11 cellular contexts compared by ENCODE assay signal in the genomic region with DNA sequence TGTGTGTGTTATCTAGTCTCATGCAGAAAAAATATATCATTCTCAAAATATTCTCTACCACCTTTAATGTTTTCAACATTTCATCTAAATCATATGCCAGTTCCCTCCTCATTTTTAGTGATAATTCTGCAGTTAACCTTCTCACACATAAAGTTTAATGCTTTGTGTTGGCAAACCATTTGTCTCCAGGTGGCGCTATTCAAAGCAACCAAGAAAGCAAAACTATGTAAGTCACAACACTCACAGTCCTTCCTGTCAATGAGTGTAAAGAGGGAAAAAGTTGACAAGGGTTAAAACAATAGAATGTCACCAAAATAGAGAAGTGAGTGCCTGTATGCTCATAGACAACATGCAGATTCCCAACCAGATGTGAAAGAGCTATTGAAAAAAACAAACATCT.
DNase-seq lines count a peak whose midpoint lies in the region; ATAC-seq and TF ChIP-seq lines count a peak whose summit lies in the region.
"Had no signal": no experiment of that assay in that cellular context is flagged by ENCODE, and none has a peak within 500 bp of the region (broad histone marks: within the 10 kb centered on the region; RNA-seq: fewer than 3 reads in every experiment).

No MANE protein-coding gene starts in this region.

- no peak overlapping the region for H3K4me3 Mint-ChIP-seq in nephron progenitor cell

- H3K9me3 Mint-ChIP-seq in nephron progenitor cell: peaks cover 29% of the 10 kb centered on the region

- no peaks in the 10 kb centered on the region for H3K4me1 Mint-ChIP-seq in nephron progenitor cell

- TF ChIP-seq CTCF in VCaP (conservative IDR thresholded peaks at IDR 0.05): peak; percentile 65
- peak; percentile 62 for TF ChIP-seq CTCF in nephron progenitor cell (IDR thresholded peaks at IDR 0.05)

- DNase-seq in NCI-H82 (lab: John Stamatoyannopoulos, UW) (peak; percentile 46), NCI-H82 treated with DMSO at 0.1 percent for 48 hours (lab: John Stamatoyannopoulos, UW; ENCODE audit: unreplicated experiment) (no peak), nephron progenitor cell (peak; percentile 26), left colon (no peak), Right ventricle myocardium inferior (ENCODE audit: missing footprints) (no peak), NCI-H2081 treated with DMSO at 0.1 percent for 48 hours (lab: John Stamatoyannopoulos, UW) (no peak)
- DNase-seq: activated CD8-positive, alpha-beta memory T cell treated with anti-CD3 and anti-CD28 coated beads for 24 hours; amygdala; uterus had no signal

- 0 out of 2 replicates have a peak, but pooled peaks have one; percentile 13 for TF ChIP-seq RAD21 in Ishikawa (IDR thresholded peaks at IDR 0.05; ENCODE audit: low read depth)

- no peaks in the 10 kb centered on the region for H3K27me3 Mint-ChIP-seq in nephron progenitor cell (ENCODE audit: low read depth, poor library complexity)

- no peak overlapping the region for H3K27ac ChIP-seq in VCaP
- H3K27ac ChIP-seq: uterus had no signal

- H3K27ac Mint-ChIP-seq in nephron progenitor cell: no peak overlapping the region

- intact Hi-C loops in left colon (cut with DNase I, micrococcal nuclease) (no loop called here), Right ventricle myocardium inferior (cut with DNase I) (no loop called here)

- no peak for TF ChIP-seq EP300 in Ishikawa (IDR thresholded peaks at IDR 0.05; ENCODE audit: borderline replicate concordance)

- ATAC-seq in left colon (no peak), Right ventricle myocardium inferior (no peak)

- peaks cover 6% of the 10 kb centered on the region for H3K36me3 Mint-ChIP-seq in nephron progenitor cell (ENCODE audit: low read depth)

TF ChIP-seq in Ishikawa, 13 proteins besides CTCF, POLR2A, EP300 and RAD21:
- TF ChIP-seq REST (IDR thresholded peaks at IDR 0.05; ENCODE audit: low read depth) (no peak), TCF12 (IDR thresholded peaks at IDR 0.05; ENCODE audit: low read depth) (no peak), CREB1 (IDR thresholded peaks at IDR 0.05; ENCODE audit: low read depth) (no peak), FOXM1 (IDR thresholded peaks at IDR 0.05; ENCODE audit: borderline replicate concordance, low read depth) (no peak), YY1 (IDR thresholded peaks at IDR 0.05; ENCODE audit: low read depth) (no peak), EGR1 (IDR thresholded peaks at IDR 0.05) (no peak), CEBPB (IDR thresholded peaks at IDR 0.05) (no peak), ZBTB7A (IDR thresholded peaks at IDR 0.05; ENCODE audit: low read depth) (no peak)

Comparison
In these comparisons a context has a peak if more than half of its experiments do, and no peak if none do; other contexts are left out.
1. DNase-seq: peak in NCI-H82 (single experiment) and nephron progenitor cell (single experiment); none in NCI-H82 treated with DMSO at 0.1 percent for 48 hours (single experiment), left colon (0 of 2), Right ventricle myocardium inferior (single experiment) and NCI-H2081 treated with DMSO at 0.1 percent for 48 hours (single experiment).